Comparison of ENCODE assay signal across 1 cellular context in the genomic region with DNA sequence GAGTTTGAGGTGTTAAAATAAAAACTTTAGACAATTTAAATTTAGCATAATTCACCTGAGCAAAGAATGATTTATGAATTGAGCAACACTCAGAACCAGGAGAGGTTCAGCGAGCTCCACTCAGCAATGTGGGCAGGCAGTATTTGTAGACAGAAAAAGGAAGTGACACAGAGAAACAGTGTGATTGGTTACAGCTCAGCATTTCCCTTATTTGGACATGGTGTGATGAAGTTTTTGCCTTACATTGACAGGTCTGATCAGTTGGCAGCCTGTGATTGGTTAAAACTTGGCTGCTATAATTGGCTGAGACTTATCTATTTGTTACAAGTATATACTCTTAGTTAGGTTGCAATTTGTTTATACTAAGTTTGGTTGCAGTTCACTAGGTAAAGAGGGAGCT.
TF ChIP-seq lines count a peak whose summit lies in the region.

No MANE protein-coding gene starts in this region.

TF ChIP-seq in WTC11, 78 proteins besides CTCF, POLR2A, EP300 and RAD21 (continued from another document):
- TF ChIP-seq, protein P1, sequence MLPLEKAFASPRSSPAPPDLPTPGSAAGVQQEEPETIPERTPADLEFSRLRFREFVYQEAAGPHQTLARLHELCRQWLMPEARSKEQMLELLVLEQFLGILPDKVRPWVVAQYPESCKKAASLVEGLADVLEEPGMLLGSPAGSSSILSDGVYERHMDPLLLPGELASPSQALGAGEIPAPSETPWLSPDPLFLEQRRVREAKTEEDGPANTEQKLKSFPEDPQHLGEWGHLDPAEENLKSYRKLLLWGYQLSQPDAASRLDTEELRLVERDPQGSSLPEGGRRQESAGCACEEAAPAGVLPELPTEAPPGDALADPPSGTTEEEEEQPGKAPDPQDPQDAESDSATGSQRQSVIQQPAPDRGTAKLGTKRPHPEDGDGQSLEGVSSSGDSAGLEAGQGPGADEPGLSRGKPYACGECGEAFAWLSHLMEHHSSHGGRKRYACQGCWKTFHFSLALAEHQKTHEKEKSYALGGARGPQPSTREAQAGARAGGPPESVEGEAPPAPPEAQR (CRISPR knock-in tag; IDR thresholded peaks at IDR 0.05) = no peak
- no peak for TF ChIP-seq JUN (CRISPR knock-in tag; IDR thresholded peaks at IDR 0.05)
- TF ChIP-seq CREB1 (CRISPR knock-in tag; IDR thresholded peaks at IDR 0.05) = no peak
- no peak for TF ChIP-seq ATF1 (CRISPR knock-in tag; IDR thresholded peaks at IDR 0.05)
- no peak for TF ChIP-seq ETV6 (CRISPR knock-in tag; IDR thresholded peaks at IDR 0.05)
- TF ChIP-seq, protein P2, sequence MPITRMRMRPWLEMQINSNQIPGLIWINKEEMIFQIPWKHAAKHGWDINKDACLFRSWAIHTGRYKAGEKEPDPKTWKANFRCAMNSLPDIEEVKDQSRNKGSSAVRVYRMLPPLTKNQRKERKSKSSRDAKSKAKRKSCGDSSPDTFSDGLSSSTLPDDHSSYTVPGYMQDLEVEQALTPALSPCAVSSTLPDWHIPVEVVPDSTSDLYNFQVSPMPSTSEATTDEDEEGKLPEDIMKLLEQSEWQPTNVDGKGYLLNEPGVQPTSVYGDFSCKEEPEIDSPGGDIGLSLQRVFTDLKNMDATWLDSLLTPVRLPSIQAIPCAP (CRISPR knock-in tag; IDR thresholded peaks at IDR 0.05) = no peak
- no peak for TF ChIP-seq TEAD4 (CRISPR knock-in tag; IDR thresholded peaks at IDR 0.05)
